16 cellular contexts compared by ENCODE assay signal in the genomic region with DNA sequence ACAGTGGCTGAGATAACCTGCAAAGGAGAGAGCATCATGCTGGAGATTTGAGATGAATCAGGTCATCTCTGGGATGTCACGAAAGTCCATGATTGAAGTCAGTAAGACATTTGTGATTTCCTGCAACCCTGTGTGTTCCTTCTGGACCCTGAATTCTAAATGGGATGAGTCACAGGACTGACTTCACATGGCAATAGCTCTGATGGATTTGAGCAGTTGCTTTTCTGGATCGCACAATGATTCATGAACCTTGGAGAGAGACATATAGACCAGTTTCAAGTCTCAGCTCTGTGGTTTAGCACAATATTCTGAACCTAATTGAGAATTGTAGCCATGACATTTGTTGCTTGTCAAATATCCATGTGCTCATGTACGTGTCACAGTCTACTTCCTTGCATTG.
"Had no signal": no experiment of that assay in that cellular context is flagged by ENCODE, and none has a peak within 500 bp of the region (broad histone marks: within the 10 kb centered on the region; RNA-seq: fewer than 3 reads in every experiment).

No MANE protein-coding gene starts in this region.

- H3K79me2 ChIP-seq: hepatocyte had no signal

- H3K4me3 ChIP-seq: ascending aorta, hepatocyte, prostate gland, right lobe of liver, spleen had no signal

- H3K36me3 Mint-ChIP-seq: type B pancreatic cell had no signal

- H3K4me1 Mint-ChIP-seq: activated CD4-positive, alpha-beta T cell treated with anti-CD3 and anti-CD28 coated beads, Interleukin-2, amount 10 ng/mL, durations not matched to agents 7 days and 5 days; stimulated activated naive CD8-positive, alpha-beta T cell treated with anti-CD3 and anti-CD28 coated beads, Interleukin-15, amount 100 ng/mL, for 72 hours had no signal

- H2AFZ ChIP-seq: hepatocyte had no signal

- H3K27ac Mint-ChIP-seq: activated CD4-positive, alpha-beta T cell treated with anti-CD3 and anti-CD28 coated beads, Interleukin-2, amount 10 ng/mL, durations not matched to agents 7 days and 5 days; stimulated activated naive CD8-positive, alpha-beta T cell treated with anti-CD3 and anti-CD28 coated beads, Interleukin-15, amount 100 ng/mL, for 72 hours; type B pancreatic cell had no signal

- FAIRE-seq: bronchial epithelial cell, keratinocyte had no signal

- H3K4me1 ChIP-seq: ascending aorta, prostate gland, right lobe of liver, spleen had no signal

- H3K27me3 ChIP-seq: ascending aorta, hepatocyte, right lobe of liver had no signal

- H3K9me3 ChIP-seq: ascending aorta, prostate gland, right lobe of liver had no signal

- H3K36me3 ChIP-seq: ascending aorta, prostate gland, right lobe of liver, spleen had no signal

- ATAC-seq: left ventricle myocardium superior; right lobe of liver; stimulated activated naive CD8-positive, alpha-beta T cell treated with anti-CD3 and anti-CD28 coated beads, Interleukin-15, amount 100 ng/mL, for 72 hours had no signal

- H3K4me3 Mint-ChIP-seq: activated CD4-positive, alpha-beta T cell treated with anti-CD3 and anti-CD28 coated beads, Interleukin-2, amount 10 ng/mL, durations not matched to agents 7 days and 5 days; stimulated activated naive CD8-positive, alpha-beta T cell treated with anti-CD3 and anti-CD28 coated beads, Interleukin-15, amount 100 ng/mL, for 72 hours; type B pancreatic cell had no signal

- H3K4me2 ChIP-seq: hepatocyte had no signal

- H3K27ac ChIP-seq: ascending aorta, epithelial cell of prostate, hepatocyte, prostate gland, right lobe of liver, spleen had no signal

- DNase-seq: activated CD4-positive, alpha-beta T cell treated with anti-CD3 and anti-CD28 coated beads, Interleukin-2, amount 10 ng/mL, durations not matched to agents 7 days and 5 days; activated CD8-positive, alpha-beta memory T cell treated with anti-CD3 and anti-CD28 coated beads, Interleukin-2, amount 50 U/mL, for 48 hours; activated gamma-delta T cell treated with Interleukin-2 at 50 U/mL for 16 hours; dermis blood vessel endothelial cell; left ventricle myocardium superior; mesenchymal stem cell; right lobe of liver; spleen; stimulated activated naive CD8-positive, alpha-beta T cell treated with anti-CD3 and anti-CD28 coated beads, Interleukin-15, amount 100 ng/mL, for 72 hours had no signal
